In the genomic region with DNA sequence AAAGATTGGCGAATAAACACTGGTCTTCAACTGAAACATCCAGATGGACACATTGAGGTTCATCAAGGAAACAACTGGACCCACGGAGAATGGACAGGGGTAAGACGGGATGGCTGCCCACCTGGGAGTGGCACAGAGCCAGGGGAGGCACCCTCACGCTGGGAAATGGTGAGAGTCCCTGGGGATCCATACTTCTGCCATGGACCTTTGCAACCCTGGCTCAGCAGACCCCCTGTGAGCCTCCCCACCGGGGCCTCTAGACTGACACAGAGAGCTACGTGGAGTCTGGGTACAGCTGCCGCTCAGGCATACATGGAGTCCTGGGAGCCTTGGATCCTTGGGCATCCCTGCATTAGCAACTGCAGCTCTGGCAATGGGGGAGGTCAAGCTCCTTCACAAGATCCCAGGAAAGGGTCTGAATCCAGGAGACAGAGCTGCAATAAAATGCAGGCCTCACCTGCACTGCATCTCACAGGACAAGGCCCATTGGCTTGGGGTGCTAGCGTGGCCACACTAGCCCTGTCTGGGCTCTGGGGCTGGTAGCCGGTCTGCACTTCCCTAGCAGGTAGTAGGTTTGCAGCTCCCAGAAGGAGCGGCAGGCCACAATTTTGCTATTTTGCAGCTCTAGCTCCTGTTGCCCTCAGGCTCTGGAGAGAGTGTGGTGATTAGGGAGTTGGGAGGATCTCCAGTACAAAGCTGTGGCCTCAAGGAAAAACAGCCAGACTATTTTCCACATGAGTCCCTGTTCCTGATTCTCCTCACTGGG, we compare ENCODE assay signal across 28 cellular contexts.
"Had no signal": no experiment of that assay in that cellular context is flagged by ENCODE, and none has a peak within 500 bp of the region (broad histone marks: within the 10 kb centered on the region; RNA-seq: fewer than 3 reads in every experiment).

No MANE protein-coding gene starts in this region.

- H2AFZ ChIP-seq: parathyroid adenoma had no signal

- H3K4me1 ChIP-seq: colonic mucosa, esophagus muscularis mucosa, gastroesophageal sphincter, heart right ventricle, left ventricle myocardium inferior, lower lobe of right lung, parathyroid adenoma, prostate gland, right atrium auricular region, testis had no signal

- H3K9ac ChIP-seq: parathyroid adenoma had no signal

- H3K4me2 ChIP-seq: smooth muscle cell had no signal

- ATAC-seq: foreskin keratinocyte; gastroesophageal sphincter; heart right ventricle; left colon; lower lobe of right lung; mucosa of descending colon; natural killer cell treated with Interleukin-12 subunit alpha and Interleukin-12 subunit beta and Interleukin-15 and Interleukin-18, amount 100 ng/mL, for 72 hours; sciatic nerve; stimulated activated effector memory CD8-positive, alpha-beta T cell treated with anti-CD3 and anti-CD28 coated beads, Interleukin-12 subunit alpha, Interleukin-12 subunit beta, amount 100 ng/mL, for 72 hours; stimulated activated naive CD8-positive, alpha-beta T cell treated with anti-CD3 and anti-CD28 coated beads, Interleukin-15, Interleukin-2, amounts not matched to agents 100 U/mL and 50 U/mL, for 24 hours had no signal

- H3K27ac ChIP-seq: colonic mucosa, esophagus muscularis mucosa, foreskin keratinocyte, gastroesophageal sphincter, heart right ventricle, left ventricle myocardium inferior, lower lobe of right lung, parathyroid adenoma, prostate gland, right atrium auricular region, testis, tibial artery had no signal

- H3K4me3 ChIP-seq: colonic mucosa, esophagus muscularis mucosa, gastroesophageal sphincter, heart right ventricle, left ventricle myocardium inferior, lower lobe of right lung, mucosa of descending colon, prostate gland, right atrium auricular region, smooth muscle cell, testis, tibial artery had no signal

- DNase-seq: colonic mucosa; effector CD8-positive, alpha-beta T cell; endodermal cell; glutamatergic neuron; heart right ventricle; hippocampal formation; kidney glomerular epithelial cell; left colon; left ventricle myocardium inferior; lower lobe of right lung; mucosa of descending colon; naive B cell; stimulated activated CD4-positive, alpha-beta T cell treated with anti-CD3 and anti-CD28 coated beads, Interleukin-2, amount 100 ng/mL, for 24 hours; stimulated activated CD4-positive, alpha-beta T cell treated with anti-CD3 and anti-CD28 coated beads, Interleukin-4, amount 100 ng/mL, for 24 hours; stimulated activated naive CD8-positive, alpha-beta T cell treated with anti-CD3 and anti-CD28 coated beads, Interleukin-15, Interleukin-2, amounts not matched to agents 100 U/mL and 50 U/mL, for 24 hours; substantia nigra; testis; tibial artery had no signal

- H3K27me3 ChIP-seq: colonic mucosa, esophagus muscularis mucosa, foreskin keratinocyte, heart right ventricle, right atrium auricular region, testis, tibial artery had no signal

- H3K36me3 ChIP-seq: colonic mucosa, esophagus muscularis mucosa, gastroesophageal sphincter, heart right ventricle, left ventricle myocardium inferior, lower lobe of right lung, prostate gland, right atrium auricular region, tibial artery had no signal

- H3K9me3 ChIP-seq: colonic mucosa, esophagus muscularis mucosa, gastroesophageal sphincter, lower lobe of right lung, prostate gland, right atrium auricular region, testis, tibial artery had no signal
